ENCODE assay signal across 9 cellular contexts in the genomic region with DNA sequence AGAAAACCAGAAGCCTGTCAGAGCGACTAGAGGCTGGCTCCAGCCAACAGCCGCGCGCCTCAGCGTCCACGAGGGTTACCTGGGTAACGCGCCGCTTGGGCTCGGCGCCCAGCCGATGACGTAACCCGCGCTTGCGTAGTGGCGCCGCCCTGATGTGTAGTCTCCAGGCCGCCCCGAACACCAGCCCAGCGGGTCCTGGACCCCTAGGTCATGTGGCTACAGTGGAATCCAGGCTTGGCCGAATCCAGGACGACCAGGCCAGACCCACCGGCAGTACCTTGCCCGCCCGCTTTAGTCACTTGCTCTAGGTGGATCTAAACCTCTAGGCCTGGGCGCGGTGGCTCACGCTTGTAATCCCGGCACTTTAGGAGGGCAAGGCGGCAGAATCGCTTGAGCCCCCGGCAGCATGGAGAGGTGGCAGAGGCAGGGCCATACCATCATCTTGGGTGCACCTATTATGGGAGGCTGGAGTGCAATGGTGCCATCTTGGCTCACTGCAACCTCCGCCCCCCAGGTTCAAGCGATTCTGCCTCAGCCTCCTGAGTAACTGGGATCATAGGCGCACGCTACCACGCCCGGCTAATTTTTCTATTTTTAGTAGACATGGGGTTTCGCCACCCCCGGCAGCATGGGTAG. TPM values are rescaled to one million over a fixed set of nuclear protein-coding genes. Genes with fewer than 3 reads are reported as not detected.
A peak's percentile ranks its signal among the peaks of the same experiment; 100 is the strongest.
DNase-seq lines count a peak whose midpoint lies in the region; ATAC-seq and TF ChIP-seq lines count a peak whose summit lies in the region.
"Had no signal": no experiment of that assay in that cellular context is flagged by ENCODE, and none has a peak within 500 bp of the region (broad histone marks: within the 10 kb centered on the region; RNA-seq: fewer than 3 reads in every experiment).

No MANE protein-coding gene starts in this region.

- H3K27ac Mint-ChIP-seq in endodermal cell, result no peak overlapping the region

- TF ChIP-seq CTCF in endodermal cell (conservative IDR thresholded peaks at IDR 0.05), result no peak

- H3K4me1 ChIP-seq in endodermal cell (ENCODE audit: control insufficient read depth, insufficient read depth, low read length), result no peaks in the 10 kb centered on the region

- no peak for ATAC-seq in GM18873 (IDR thresholded peaks at IDR 0.05; ENCODE audit: low FRiP score, unreplicated experiment)

- H3K4me1 Mint-ChIP-seq in endodermal cell, result peaks cover 14% of the 10 kb centered on the region

- H3K9ac ChIP-seq in endodermal cell (ENCODE audit: extremely low read depth, low read length, poor library complexity, severe bottlenecking), result no peak overlapping the region

- DNase-seq in SKM-1 treated with dmso at 0.1 percent for 144 hours (lab: John Stamatoyannopoulos, UW; ENCODE audit: unreplicated experiment) (peak; percentile 23), SKM-1 (lab: John Stamatoyannopoulos, UW; ENCODE audit: unreplicated experiment) (no peak), NCI-H2171 (lab: John Stamatoyannopoulos, UW) (peak; percentile 90), endodermal cell (peak; percentile 89), lung microvascular endothelial cell (ENCODE audit: low read depth in 2 of 2) (peak; percentile 59 to 69)
- peak; percentile 18 to 28 for DNase-seq in activated CD8-positive, alpha-beta memory T cell treated with anti-CD3 and anti-CD28 coated beads for 4 hours (ENCODE audit: low read depth in 2 of 2)
- DNase-seq in stimulated activated CD8-positive, alpha-beta memory T cell treated with anti-CD3 and anti-CD28 coated beads, Interleukin-15, amount 100 ng/mL, for 48 hours (ENCODE audit: low read depth in 2 of 2), result peak; percentile 39 to 47

- H3K36me3 ChIP-seq in endodermal cell (ENCODE audit: control insufficient read depth, insufficient read depth, low read length), result peaks cover 28% of the 10 kb centered on the region

- no peaks in the 10 kb centered on the region for H3K27me3 ChIP-seq in endodermal cell (ENCODE audit: control insufficient read depth, insufficient read depth, low read length, poor library complexity, severe bottlenecking)

- WGBS in endodermal cell (ENCODE audit: insufficient coverage in 1 of 2, insufficient read length in 1 of 2), 2 experiments, result 89 to 93% methylated on average over 35 to 41 of the region's 41 CpGs

- no peak overlapping the region for H3K4me3 ChIP-seq in endodermal cell (ENCODE audit: low read length)

- peaks cover 85% of the 10 kb centered on the region for H3K9me3 Mint-ChIP-seq in endodermal cell

- no peak overlapping the region for H3K4me3 Mint-ChIP-seq in endodermal cell

- H3K27me3 Mint-ChIP-seq in endodermal cell (ENCODE audit: insufficient read depth), result no peaks in the 10 kb centered on the region

- H3K36me3 Mint-ChIP-seq in endodermal cell (ENCODE audit: low read depth), result peaks cover 68% of the 10 kb centered on the region

- peaks cover 69% of the 10 kb centered on the region for H3K9me3 ChIP-seq in endodermal cell (ENCODE audit: control insufficient read depth, low read length)

- H3K27ac ChIP-seq in endodermal cell (ENCODE audit: low read depth, low read length), result no peak overlapping the region
- H3K27ac ChIP-seq: C4-2B had no signal

RNA-seq across cellular contexts. Expression of gene ZNF606, which starts 7.2 kb away (rescaled TPM):
- total RNA-seq in endodermal cell, result 10 to 100 TPM; 25.8 to 34.7 TPM
- 22.0 TPM for polyA plus RNA-seq in endodermal cell (2013, experiment 1 of 2)
- 21.2 TPM for polyA plus RNA-seq in endodermal cell (2013, experiment 2 of 2)
- total RNA-seq in lung microvascular endothelial cell, result 5.2 and 8.7 TPM in 2 replicates

RNA-seq across cellular contexts. Expression of gene ZSCAN1, which starts 24.0 kb away (rescaled TPM):
- total RNA-seq in endodermal cell (1 to 10 TPM; 1.5 to 2.2 TPM), lung microvascular endothelial cell (0.20 TPM in 1 of 2 replicates, not detected in the other)
- 1.5 TPM for polyA plus RNA-seq in endodermal cell (2013, experiment 1 of 2)
- 0.75 TPM for polyA plus RNA-seq in endodermal cell (2013, experiment 2 of 2)

RNA-seq across cellular contexts. Expression of gene C19orf18, which starts 35.5 kb away (rescaled TPM):
- total RNA-seq in endodermal cell (under 1 TPM; 0.40 to 0.51 TPM), lung microvascular endothelial cell (not detected in 2 replicates)
- polyA plus RNA-seq in endodermal cell (2013, experiment 1 of 2), result 0.53 TPM
- polyA plus RNA-seq in endodermal cell (2013, experiment 2 of 2), result 1.0 TPM

RNA-seq across cellular contexts. Expression of gene ZNF135, which starts 49.3 kb away (rescaled TPM):
- total RNA-seq in endodermal cell (10 to 100 TPM in 1 of 2 donors, 1 to 10 TPM in 1; 9.3 to 12.0 TPM), lung microvascular endothelial cell (0.65 and 2.8 TPM in 2 replicates)
- 3.7 TPM for polyA plus RNA-seq in endodermal cell (2013, experiment 1 of 2)
- 2.8 TPM for polyA plus RNA-seq in endodermal cell (2013, experiment 2 of 2)
